Comparison of ENCODE assay signal across 22 cellular contexts in the genomic region with DNA sequence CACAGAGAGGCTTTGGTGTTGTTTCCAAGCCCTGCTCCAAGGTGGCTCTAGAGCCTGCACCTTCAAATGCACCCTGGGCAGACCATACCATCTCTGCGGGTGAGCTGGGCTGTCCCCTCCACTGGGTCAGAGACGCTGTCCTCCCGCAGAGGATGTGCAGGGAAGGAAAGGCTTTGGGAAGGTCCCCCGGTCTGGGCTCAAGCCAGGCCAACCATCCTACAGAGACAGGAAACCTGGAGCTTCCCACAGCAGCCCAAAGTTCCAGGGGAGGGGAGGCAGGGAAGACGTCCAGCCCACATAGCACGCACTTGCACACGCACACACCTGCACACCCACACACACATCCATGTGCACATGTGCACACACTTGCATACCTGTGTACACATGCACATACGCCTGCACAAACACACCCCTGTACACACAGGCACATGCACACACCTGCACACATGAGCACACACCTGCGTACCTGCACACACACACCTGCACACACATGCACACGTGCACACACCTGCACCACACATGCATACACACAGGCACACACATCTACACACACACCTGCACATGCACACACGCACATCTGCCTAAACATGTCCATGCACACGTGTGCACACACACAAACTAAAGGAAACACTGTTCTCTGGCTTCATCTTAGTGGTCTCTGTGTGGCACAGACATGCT.
DNase-seq lines count a peak whose midpoint lies in the region; ATAC-seq, FAIRE-seq and TF ChIP-seq lines count a peak whose summit lies in the region.
"Had no signal": no experiment of that assay in that cellular context is flagged by ENCODE, and none has a peak within 500 bp of the region (broad histone marks: within the 10 kb centered on the region; RNA-seq: fewer than 3 reads in every experiment).

No MANE protein-coding gene starts in this region.

- H3K79me2 ChIP-seq in HepG2 (ENCODE audit: insufficient read depth, low read length) = no peaks in the 10 kb centered on the region

- no peaks in the 10 kb centered on the region for H3K27me3 ChIP-seq in BLaER1
- H3K27me3 ChIP-seq in adrenal gland = no peaks in the 10 kb centered on the region
- H3K27me3 ChIP-seq in HepG2 (ENCODE audit: control insufficient read depth in 1 of 2, insufficient read depth in 2 of 2, low read length in 2 of 2) = peaks cover 10 to 73% of the 10 kb centered on the region in 2 experiments
- peaks cover 0 to 5% (median 0%) of the 10 kb centered on the region in 3 experiments for H3K27me3 ChIP-seq in neuronal stem cell (ENCODE audit: control insufficient read depth in 3 of 3, insufficient read depth in 3 of 3, low read depth in 1 of 3, low read length in 3 of 3)
- H3K27me3 ChIP-seq: Peyer's patch had no signal

- no TSS peak for BruUV-seq in HepG2 (replicated peaks; lab: Mats Ljungman, UMichigan)

- FAIRE-seq in HepG2 (lab: Jason Lieb, UNC) = no peak
- FAIRE-seq: A549, GM12892, GM18507 had no signal

- H2BK15ac ChIP-seq in neuronal stem cell (ENCODE audit: low read length) = no peak overlapping the region

- H3K79me1 ChIP-seq in neuronal stem cell (ENCODE audit: low read depth, low read length) = no peaks in the 10 kb centered on the region

- no peak for ATAC-seq in HepG2
- no peak for ATAC-seq in HG03460 (IDR thresholded peaks at IDR 0.05; ENCODE audit: unreplicated experiment)
- no peak for ATAC-seq in GM21825 (IDR thresholded peaks at IDR 0.05; ENCODE audit: unreplicated experiment)

- H4K8ac ChIP-seq in neuronal stem cell (ENCODE audit: low read depth, low read length) = no peak overlapping the region

- no peak for TF ChIP-seq RAD21 in HepG2 (CRISPR knock-in tag; IDR thresholded peaks at IDR 0.05)

- no peak for TF ChIP-seq EP300 in HepG2 (IDR thresholded peaks at IDR 0.05; ENCODE audit: low read depth in 2 of 2, low read length in 2 of 2)
- TF ChIP-seq EP300 in HepG2 (CRISPR knock-in tag; IDR thresholded peaks at IDR 0.05; ENCODE audit: borderline replicate concordance) = no peak

- H3K27ac ChIP-seq in BLaER1 (0 out of 2 replicates have a peak overlapping the region, but pooled peaks have one; percentile 31), adrenal gland (peak overlapping the region in 1 of 5 donors; percentile 35), HepG2 (ENCODE audit: extremely low read length, insufficient read depth, low read length) (no peak overlapping the region), neuronal stem cell (replicated peaks; ENCODE audit: low read length) (no peak overlapping the region)
- H3K27ac ChIP-seq: A549, Peyer's patch had no signal

- no peak overlapping the region for H2BK5ac ChIP-seq in neuronal stem cell (ENCODE audit: low read length)

- H4K20me1 ChIP-seq in BLaER1 = no peaks in the 10 kb centered on the region
- no peaks in the 10 kb centered on the region for H4K20me1 ChIP-seq in HepG2 (ENCODE audit: insufficient read depth, low read length)

- H2AFZ ChIP-seq in HepG2 (ENCODE audit: low read length) (no peak overlapping the region), neuronal stem cell (ENCODE audit: low read length) (no peak overlapping the region)

- H3K4me2 ChIP-seq in BLaER1 (peak overlapping the region; percentile 79), HepG2 (ENCODE audit: low read depth, low read length) (no peak overlapping the region), neuronal stem cell (ENCODE audit: insufficient read depth, low read length, poor library complexity, severe bottlenecking) (no peak overlapping the region)
- H3K4me2 ChIP-seq: A549 had no signal

- no peak overlapping the region for H3K4ac ChIP-seq in neuronal stem cell (ENCODE audit: low read length)

- H3K9me3 ChIP-seq in BLaER1 (no peaks in the 10 kb centered on the region), adrenal gland (replicated peaks in 1 of 3) (no peaks in the 10 kb centered on the region), HepG2 (ENCODE audit: low read length) (no peaks in the 10 kb centered on the region), neuronal stem cell (replicated peaks in 1 of 2; ENCODE audit: control insufficient read depth in 2 of 2, insufficient read depth in 1 of 2, low read depth in 1 of 2, low read length in 2 of 2) (no peaks in the 10 kb centered on the region)
- H3K9me3 ChIP-seq: A549, Peyer's patch had no signal

- H3K14ac ChIP-seq in neuronal stem cell (ENCODE audit: low read length) = peak overlapping the region; percentile 28

- WGBS in adrenal gland, 4 donors = 76 to 92% (median 83%) methylated on average over 6 to 12 of the region's 12 CpGs
- WGBS in HepG2 (ENCODE audit: low lambda C conversion rate) = 28% methylated on average over 5 of the region's 12 CpGs
- no CpG with 5 or more reads among the region's 12 CpGs for WGBS in neuronal stem cell (ENCODE audit: extremely low coverage in 2 of 2, insufficient read length in 2 of 2, insufficient replicate concordance in 1 of 2), 2 donors

- H2BK12ac ChIP-seq in neuronal stem cell (ENCODE audit: low read length) = peak overlapping the region; percentile 47

- CTCF ChIA-PET in HepG2 (lab: Yijun Ruan, JAX; ENCODE audit: low intra/inter-chr PET ratio, low total read pairs) = no interaction called here

- H2AK5ac ChIP-seq in neuronal stem cell (ENCODE audit: low read depth, low read length) = peak overlapping the region; percentile 20

- H3K36me3 ChIP-seq in BLaER1 (no peaks in the 10 kb centered on the region), adrenal gland (replicated peaks in 1 of 2) (no peaks in the 10 kb centered on the region), HepG2 (replicated peaks in 1 of 2; ENCODE audit: control insufficient read depth in 1 of 2, insufficient read depth in 2 of 2, low read length in 2 of 2) (no peaks in the 10 kb centered on the region), neuronal stem cell (replicated peaks in 1 of 2; ENCODE audit: control insufficient read depth in 2 of 2, insufficient read depth in 2 of 2, low read length in 2 of 2) (no peaks in the 10 kb centered on the region)
- H3K36me3 ChIP-seq: Peyer's patch had no signal

- intact Hi-C loops in adrenal gland (cut with DNase I) (no loop called here), HepG2 (cut with micrococcal nuclease; ENCODE audit: unreplicated experiment) (no loop called here)

- H3K4me3 ChIP-seq in BLaER1 (no peak overlapping the region), adrenal gland (no peak overlapping the region), HepG2 (replicated peaks in 1 of 3; ENCODE audit: insufficient read depth in 1 of 3, low read depth in 2 of 3, low read length in 3 of 3) (no peak overlapping the region), neuronal stem cell (ENCODE audit: low read length in 2 of 2) (peak overlapping the region in 1 of 2 donors; percentile 61)
- H3K4me3 ChIP-seq: A549, Peyer's patch had no signal

- peaks cover 64% of the 10 kb centered on the region for H3K4me1 ChIP-seq in BLaER1
- peaks cover 0 to 7% of the 10 kb centered on the region in 2 donors for H3K4me1 ChIP-seq in adrenal gland (replicated peaks in 1 of 2)
- no peaks in the 10 kb centered on the region for H3K4me1 ChIP-seq in HepG2 (ENCODE audit: insufficient read depth, low read length)
- H3K4me1 ChIP-seq in neuronal stem cell (ENCODE audit: control insufficient read depth in 2 of 2, insufficient read depth in 1 of 2, low read depth in 1 of 2, low read length in 2 of 2) = peaks cover 5 to 11% of the 10 kb centered on the region in 2 donors
- H3K4me1 ChIP-seq: Peyer's patch had no signal

- in situ Hi-C loops in HepG2 (cut with HindIII; ENCODE audit: extremely low pct_ligation_motif_present, low pct_unique_long_range_greater_than_20kb) = no loop called here

- TF ChIP-seq POLR2A in adrenal gland (IDR thresholded peaks at IDR 0.05) = no peak
- TF ChIP-seq POLR2A in HepG2 (IDR thresholded peaks at IDR 0.05; ENCODE audit: insufficient read depth in 1 of 2, low read depth in 2 of 2, low read length in 2 of 2) = no peak

- no peak overlapping the region for H2BK120ac ChIP-seq in neuronal stem cell (ENCODE audit: low read depth, low read length)

- no peak overlapping the region for H3K9ac ChIP-seq in BLaER1
- H3K9ac ChIP-seq in HepG2 (ENCODE audit: insufficient read depth, low read depth, low read length) = no peak overlapping the region
- H3K9ac ChIP-seq in neuronal stem cell (ENCODE audit: low read depth, low read length, poor library complexity) = no peak overlapping the region

- DNase-seq in adrenal gland = peak in 4 of 7 donors; percentile 25 to 65 (median 41)
- DNase-seq in HepG2 (ENCODE audit: low spot score) = no peak
- no peak for DNase-seq in neuronal stem cell (ENCODE audit: low spot score)
- DNase-seq in SKM-1 (lab: John Stamatoyannopoulos, UW; ENCODE audit: unreplicated experiment) = no peak
- DNase-seq in activated T-cell treated with anti-CD3 and anti-CD28 coated beads, Interleukin-2, amount 50 U/mL, for 1 hour = no peak
- DNase-seq: C1 segment of cervical spinal cord; CD8-positive, alpha-beta memory T cell; H9; MM.1S; NCI-H1092; NCI-H1436 treated with DMSO at 0.1 percent for 48 hours; NCI-H2029 treated with DMSO at 0.1 percent for 48 hours; NCI-H2171 treated with DMSO at 0.1 percent for 48 hours; NCI-H446; NK-92 treated with Interleukin-12 subunit alpha and Interleukin-12 subunit beta, amount 100 ng/mL, for 24 hours; Peyer's patch had no signal

- H3K23ac ChIP-seq in neuronal stem cell (ENCODE audit: low read depth, low read length, poor library complexity) = no peak overlapping the region

- H3K18ac ChIP-seq in neuronal stem cell (ENCODE audit: low read length) = peak overlapping the region; percentile 50

- TF ChIP-seq CTCF in adrenal gland (IDR thresholded peaks at IDR 0.05) = no peak
- TF ChIP-seq CTCF in HepG2 (CRISPR knock-in tag; IDR thresholded peaks at IDR 0.05) = no peak

- H4K91ac ChIP-seq in neuronal stem cell (ENCODE audit: low read depth, low read length, poor library complexity) = no peak overlapping the region

- POLR2A ChIA-PET in HepG2 (lab: Yijun Ruan, JAX) = no interaction called here

TF ChIP-seq in HepG2, 621 proteins besides CTCF, POLR2A, EP300 and RAD21 (continues in another document):
- TF ChIP-seq, protein P1, sequence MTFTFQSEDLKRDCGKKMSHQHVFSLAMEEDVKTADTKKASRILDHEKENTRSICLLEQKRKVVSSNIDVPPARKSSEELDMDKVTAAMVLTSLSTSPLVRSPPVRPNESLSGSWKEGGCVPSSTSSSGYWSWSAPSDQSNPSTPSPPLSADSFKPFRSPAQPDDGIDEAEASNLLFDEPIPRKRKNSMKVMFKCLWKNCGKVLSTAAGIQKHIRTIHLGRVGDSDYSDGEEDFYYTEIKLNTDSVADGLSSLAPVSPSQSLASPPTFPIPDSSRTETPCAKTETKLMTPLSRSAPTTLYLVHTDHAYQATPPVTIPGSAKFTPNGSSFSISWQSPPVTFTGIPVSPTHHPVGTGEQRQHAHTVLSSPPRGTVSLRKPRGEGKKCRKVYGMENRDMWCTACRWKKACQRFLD (CRISPR knock-in tag; IDR thresholded peaks at IDR 0.05; ENCODE audit: borderline replicate concordance) = no peak

Comparison
In these comparisons a context has a peak if more than half of its experiments do, and no peak if none do; other contexts are left out.
1. DNase-seq: peak in adrenal gland (4 of 7); none in HepG2 (single experiment), neuronal stem cell (single experiment), SKM-1 (single experiment) and activated T-cell treated with anti-CD3 and anti-CD28 coated beads, Interleukin-2, amount 50 U/mL, for 1 hour (single experiment).